28 cellular contexts compared by ENCODE assay signal in genomic region chr7:11570205-11570604, GRCh38.
"Had no signal": no experiment of that assay in that cellular context is flagged by ENCODE, and none has a peak within 500 bp of the region (broad histone marks: within the 10 kb centered on the region; RNA-seq: fewer than 3 reads in every experiment).

No MANE protein-coding gene starts in this region.

- H3K4me3 ChIP-seq: gastroesophageal sphincter, heart right ventricle, left ventricle myocardium inferior, lower lobe of right lung, pancreas, smooth muscle cell, suprapubic skin, transverse colon, upper lobe of right lung, uterus had no signal

- ATAC-seq: effector memory CD8-positive, alpha-beta T cell; esophagus mucosa; gastroesophageal sphincter; heart right ventricle; lower lobe of right lung; natural killer cell; pancreas; sciatic nerve; stimulated activated naive CD8-positive, alpha-beta T cell treated with anti-CD3 and anti-CD28 coated beads, Interleukin-15, amount 100 ng/mL, for 72 hours; upper lobe of right lung had no signal

- H3K36me3 ChIP-seq: gastroesophageal sphincter, heart right ventricle, left ventricle myocardium inferior, lower lobe of right lung, neutrophil, pancreas, suprapubic skin, transverse colon, upper lobe of right lung, uterus had no signal

- H3K9me3 ChIP-seq: gastroesophageal sphincter, left ventricle myocardium inferior, lower lobe of right lung, neutrophil, pancreas, suprapubic skin, transverse colon, upper lobe of right lung, uterus had no signal

- FAIRE-seq: endometrium, islet of Langerhans, pancreas had no signal

- DNase-seq: cerebellar nuclear complex; cortex of kidney; effector memory CD8-positive, alpha-beta T cell; foreskin fibroblast; glutamatergic neuron; heart right ventricle; hippocampal formation; left ventricle myocardium inferior; lower lobe of right lung; natural killer cell; pancreas; stimulated activated CD4-positive, alpha-beta T cell treated with anti-CD3 and anti-CD28 coated beads, Interleukin-12 subunit alpha, Interleukin-12 subunit beta, amount 100 ng/mL, for 4 hours; stimulated activated CD4-positive, alpha-beta T cell treated with anti-CD3 and anti-CD28 coated beads, Interleukin-1b, Interleukin-23, amount 100 ng/mL, for 48 hours; stimulated activated CD4-positive, alpha-beta T cell treated with anti-CD3 and anti-CD28 coated beads, Interleukin-4, amount 100 ng/mL, for 1 hour; stimulated activated CD8-positive, alpha-beta memory T cell treated with anti-CD3 and anti-CD28 coated beads, Interleukin-4, amount 100 ng/mL, for 48 hours; stimulated activated naive CD4-positive, alpha-beta T cell; stimulated activated naive CD8-positive, alpha-beta T cell treated with anti-CD3 and anti-CD28 coated beads, Interleukin-15, amount 100 ng/mL, for 72 hours; transverse colon; upper lobe of right lung; uterus had no signal

- H3K27ac ChIP-seq: gastroesophageal sphincter, heart right ventricle, left ventricle myocardium inferior, lower lobe of right lung, neutrophil, pancreas, suprapubic skin, transverse colon, upper lobe of right lung, uterus had no signal

- H3K4me1 ChIP-seq: gastroesophageal sphincter, heart right ventricle, left ventricle myocardium inferior, lower lobe of right lung, pancreas, suprapubic skin, transverse colon, upper lobe of right lung, uterus had no signal

- H3K27me3 ChIP-seq: gastroesophageal sphincter, heart right ventricle, neutrophil, pancreas, suprapubic skin, transverse colon, upper lobe of right lung, uterus had no signal
